26 cellular contexts compared by ENCODE assay signal in genomic region chr6:87012035-87012434, GRCh38.
"Had no signal": no experiment of that assay in that cellular context is flagged by ENCODE, and none has a peak within 500 bp of the region (broad histone marks: within the 10 kb centered on the region; RNA-seq: fewer than 3 reads in every experiment).

No MANE protein-coding gene starts in this region.

- H3K9me3 ChIP-seq: ovary, psoas muscle, right lobe of liver, sigmoid colon, stomach, thoracic aorta, thyroid gland, tibial nerve, upper lobe of left lung, vagina had no signal

- DNase-seq: natural killer cell; occipital lobe; ovary; posterior cingulate gyrus; psoas muscle; right cardiac atrium; right lobe of liver; sigmoid colon; small intestine; stimulated activated CD4-positive, alpha-beta T cell treated with anti-CD3 and anti-CD28 coated beads, Interleukin-15, amount 100 ng/mL, for 24 hours; stimulated activated CD4-positive, alpha-beta T cell treated with anti-CD3 and anti-CD28 coated beads, Interleukin-2, amount 100 ng/mL, for 24 hours; stimulated activated CD4-positive, alpha-beta T cell treated with anti-CD3 and anti-CD28 coated beads, Interleukin-2, amount 100 ng/mL, for 48 hours; stimulated activated CD4-positive, alpha-beta T cell treated with anti-CD3 and anti-CD28 coated beads, Interleukin-4, amount 100 ng/mL, for 24 hours; stimulated activated naive B cell treated with anti-CD40 and anti-IgM and Interleukin-4, amounts not matched to agents 10 μg/mL and 1 μg/mL and 100 μg/mL, for 72 hours; stimulated activated naive CD4-positive, alpha-beta T cell treated with Interleukin-2 at 50 U/mL for 16 hours; stomach; thyroid gland; trophoblast cell; upper lobe of left lung had no signal

- H2AFZ ChIP-seq: neural progenitor cell, parathyroid adenoma had no signal

- H3K4me3 ChIP-seq: neural progenitor cell, ovary, psoas muscle, right lobe of liver, sigmoid colon, stomach, thoracic aorta, thyroid gland, tibial nerve, upper lobe of left lung, vagina had no signal

- H3K27ac ChIP-seq: neural progenitor cell, ovary, parathyroid adenoma, psoas muscle, right lobe of liver, sigmoid colon, stomach, thoracic aorta, thyroid gland, tibial nerve, upper lobe of left lung, vagina had no signal

- H3K27me3 ChIP-seq: neural progenitor cell, ovary, right lobe of liver, sigmoid colon, stomach, thyroid gland, tibial nerve, upper lobe of left lung, vagina had no signal

- H3K9ac ChIP-seq: neural progenitor cell, parathyroid adenoma had no signal

- FAIRE-seq: small intestine, urothelium cell line had no signal

- H3K79me2 ChIP-seq: parathyroid adenoma had no signal

- ATAC-seq: natural killer cell; psoas muscle; right cardiac atrium; right lobe of liver; stimulated activated effector memory CD8-positive, alpha-beta T cell treated with anti-CD3 and anti-CD28 coated beads, Interleukin-12 subunit alpha, Interleukin-12 subunit beta, amount 100 ng/mL, for 72 hours had no signal

- H3K4me1 ChIP-seq: neural progenitor cell, parathyroid adenoma, psoas muscle, right lobe of liver, sigmoid colon, stomach, thyroid gland, tibial nerve, upper lobe of left lung, vagina had no signal

- H3K36me3 ChIP-seq: neural progenitor cell, ovary, right lobe of liver, sigmoid colon, stomach, thoracic aorta, thyroid gland, tibial nerve, upper lobe of left lung, vagina had no signal

- H3K4me2 ChIP-seq: neural progenitor cell had no signal
